10 cellular contexts compared by ENCODE assay signal in the genomic region with DNA sequence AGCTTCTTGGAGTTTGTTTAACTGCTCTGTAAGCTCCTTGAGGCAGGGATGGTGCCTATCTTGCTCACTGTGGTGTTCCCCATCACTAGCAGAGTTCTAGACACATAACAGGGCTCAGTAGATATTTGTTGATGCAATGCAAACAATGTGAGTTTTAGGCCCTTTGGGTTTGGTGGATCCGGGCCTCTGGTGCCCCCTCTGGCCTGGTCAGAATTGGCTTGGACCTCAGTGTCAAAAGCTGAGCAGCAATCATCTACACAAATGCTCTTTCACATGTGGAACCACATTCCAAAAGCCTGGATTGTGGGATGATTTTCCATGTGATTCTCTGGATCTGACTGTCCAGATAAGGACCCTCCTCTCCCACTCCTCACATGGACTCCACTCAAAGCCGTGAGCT.
DNase-seq lines count a peak whose midpoint lies in the region; TF ChIP-seq lines count a peak whose summit lies in the region.
"Had no signal": no experiment of that assay in that cellular context is flagged by ENCODE, and none has a peak within 500 bp of the region (broad histone marks: within the 10 kb centered on the region; RNA-seq: fewer than 3 reads in every experiment).

No MANE protein-coding gene starts in this region.

- TF ChIP-seq CTCF in GM10248 (IDR thresholded peaks at IDR 0.05; ENCODE audit: control extremely low read depth, extremely low read depth, low read depth, missing control alignments) (peak; percentile 41), cardiac fibroblast (IDR thresholded peaks at IDR 0.05; ENCODE audit: low read depth, low read length) (peak; percentile 49), retinal pigment epithelial cell (conservative IDR thresholded peaks at IDR 0.05; ENCODE audit: low read depth, low read length) (peak; percentile 38)

- H3K4me3 ChIP-seq in cardiac fibroblast (replicated peaks in 1 of 2; ENCODE audit: low read depth in 2 of 2, low read length in 2 of 2), result no peak overlapping the region
- no peak overlapping the region for H3K4me3 ChIP-seq in retinal pigment epithelial cell (ENCODE audit: low read length)
- H3K4me3 ChIP-seq: lung, vagina had no signal

- TF ChIP-seq RAD21 in Ishikawa (IDR thresholded peaks at IDR 0.05; ENCODE audit: low read depth), result peak; percentile 34; the same call in 1 of the 2 replicates

- CTCF ChIA-PET in GM10248 (lab: Yijun Ruan, JAX), result interaction anchor here (0.6 to 3.2 kb wide), 25 partner anchors 9 to 196 kb away, joined by 3 to 30 read pairs (median 3); partner anchors contain the start of gene BCAR3

- no peak for TF ChIP-seq EP300 in Ishikawa (IDR thresholded peaks at IDR 0.05; ENCODE audit: borderline replicate concordance)

- POLR2A ChIA-PET in GM10248 (lab: Yijun Ruan, JAX), result no interaction called here

- DNase-seq in GM10248 (ENCODE audit: extremely low spot score) (no peak), cardiac fibroblast (ENCODE audit: low read depth in 2 of 2) (no peak), retinal pigment epithelial cell (ENCODE audit: low read depth) (no peak), DMS153 treated with DMSO at 0.1 percent for 48 hours (lab: John Stamatoyannopoulos, UW; ENCODE audit: unreplicated experiment) (no peak)
- DNase-seq in stimulated activated CD4-positive, alpha-beta T cell treated with anti-CD3 and anti-CD28 coated beads, Interleukin-1b, Interleukin-23, amount 100 ng/mL, for 48 hours, result no peak
- DNase-seq in activated CD8-positive, alpha-beta memory T cell treated with anti-CD3 and anti-CD28 coated beads, Interleukin-2, amount 50 U/mL, for 4 hours, result no peak
- DNase-seq: NCI-H446 treated with DMSO at 0.1 percent for 48 hours had no signal

TF ChIP-seq in Ishikawa, 13 proteins besides CTCF, POLR2A, EP300 and RAD21:
- TF ChIP-seq, protein P1, sequence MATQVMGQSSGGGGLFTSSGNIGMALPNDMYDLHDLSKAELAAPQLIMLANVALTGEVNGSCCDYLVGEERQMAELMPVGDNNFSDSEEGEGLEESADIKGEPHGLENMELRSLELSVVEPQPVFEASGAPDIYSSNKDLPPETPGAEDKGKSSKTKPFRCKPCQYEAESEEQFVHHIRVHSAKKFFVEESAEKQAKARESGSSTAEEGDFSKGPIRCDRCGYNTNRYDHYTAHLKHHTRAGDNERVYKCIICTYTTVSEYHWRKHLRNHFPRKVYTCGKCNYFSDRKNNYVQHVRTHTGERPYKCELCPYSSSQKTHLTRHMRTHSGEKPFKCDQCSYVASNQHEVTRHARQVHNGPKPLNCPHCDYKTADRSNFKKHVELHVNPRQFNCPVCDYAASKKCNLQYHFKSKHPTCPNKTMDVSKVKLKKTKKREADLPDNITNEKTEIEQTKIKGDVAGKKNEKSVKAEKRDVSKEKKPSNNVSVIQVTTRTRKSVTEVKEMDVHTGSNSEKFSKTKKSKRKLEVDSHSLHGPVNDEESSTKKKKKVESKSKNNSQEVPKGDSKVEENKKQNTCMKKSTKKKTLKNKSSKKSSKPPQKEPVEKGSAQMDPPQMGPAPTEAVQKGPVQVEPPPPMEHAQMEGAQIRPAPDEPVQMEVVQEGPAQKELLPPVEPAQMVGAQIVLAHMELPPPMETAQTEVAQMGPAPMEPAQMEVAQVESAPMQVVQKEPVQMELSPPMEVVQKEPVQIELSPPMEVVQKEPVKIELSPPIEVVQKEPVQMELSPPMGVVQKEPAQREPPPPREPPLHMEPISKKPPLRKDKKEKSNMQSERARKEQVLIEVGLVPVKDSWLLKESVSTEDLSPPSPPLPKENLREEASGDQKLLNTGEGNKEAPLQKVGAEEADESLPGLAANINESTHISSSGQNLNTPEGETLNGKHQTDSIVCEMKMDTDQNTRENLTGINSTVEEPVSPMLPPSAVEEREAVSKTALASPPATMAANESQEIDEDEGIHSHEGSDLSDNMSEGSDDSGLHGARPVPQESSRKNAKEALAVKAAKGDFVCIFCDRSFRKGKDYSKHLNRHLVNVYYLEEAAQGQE (IDR thresholded peaks at IDR 0.05; ENCODE audit: low read depth), result no peak
- no peak for TF ChIP-seq FOXM1 (IDR thresholded peaks at IDR 0.05; ENCODE audit: borderline replicate concordance, low read depth)
- no peak for TF ChIP-seq MAX (IDR thresholded peaks at IDR 0.05)
- no peak for TF ChIP-seq TCF12 (IDR thresholded peaks at IDR 0.05; ENCODE audit: low read depth)
- no peak for TF ChIP-seq NFIC (IDR thresholded peaks at IDR 0.05)
- no peak for TF ChIP-seq CREB1 (IDR thresholded peaks at IDR 0.05; ENCODE audit: low read depth)
- no peak for TF ChIP-seq TAF1 (IDR thresholded peaks at IDR 0.05; ENCODE audit: low read depth)
- TF ChIP-seq, protein P2, sequence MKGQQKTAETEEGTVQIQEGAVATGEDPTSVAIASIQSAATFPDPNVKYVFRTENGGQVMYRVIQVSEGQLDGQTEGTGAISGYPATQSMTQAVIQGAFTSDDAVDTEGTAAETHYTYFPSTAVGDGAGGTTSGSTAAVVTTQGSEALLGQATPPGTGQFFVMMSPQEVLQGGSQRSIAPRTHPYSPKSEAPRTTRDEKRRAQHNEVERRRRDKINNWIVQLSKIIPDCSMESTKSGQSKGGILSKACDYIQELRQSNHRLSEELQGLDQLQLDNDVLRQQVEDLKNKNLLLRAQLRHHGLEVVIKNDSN (IDR thresholded peaks at IDR 0.05), result no peak
- no peak for TF ChIP-seq ZBTB7A (IDR thresholded peaks at IDR 0.05; ENCODE audit: low read depth)
- no peak for TF ChIP-seq CEBPB (IDR thresholded peaks at IDR 0.05)
- TF ChIP-seq TEAD4 (IDR thresholded peaks at IDR 0.05), result no peak
- TF ChIP-seq YY1 (IDR thresholded peaks at IDR 0.05; ENCODE audit: low read depth), result no peak
- TF ChIP-seq EGR1 (IDR thresholded peaks at IDR 0.05), result no peak
TF ChIP-seq in Ishikawa: peak in this region for 0.
